8 cellular contexts compared by ENCODE assay signal in the genomic region with DNA sequence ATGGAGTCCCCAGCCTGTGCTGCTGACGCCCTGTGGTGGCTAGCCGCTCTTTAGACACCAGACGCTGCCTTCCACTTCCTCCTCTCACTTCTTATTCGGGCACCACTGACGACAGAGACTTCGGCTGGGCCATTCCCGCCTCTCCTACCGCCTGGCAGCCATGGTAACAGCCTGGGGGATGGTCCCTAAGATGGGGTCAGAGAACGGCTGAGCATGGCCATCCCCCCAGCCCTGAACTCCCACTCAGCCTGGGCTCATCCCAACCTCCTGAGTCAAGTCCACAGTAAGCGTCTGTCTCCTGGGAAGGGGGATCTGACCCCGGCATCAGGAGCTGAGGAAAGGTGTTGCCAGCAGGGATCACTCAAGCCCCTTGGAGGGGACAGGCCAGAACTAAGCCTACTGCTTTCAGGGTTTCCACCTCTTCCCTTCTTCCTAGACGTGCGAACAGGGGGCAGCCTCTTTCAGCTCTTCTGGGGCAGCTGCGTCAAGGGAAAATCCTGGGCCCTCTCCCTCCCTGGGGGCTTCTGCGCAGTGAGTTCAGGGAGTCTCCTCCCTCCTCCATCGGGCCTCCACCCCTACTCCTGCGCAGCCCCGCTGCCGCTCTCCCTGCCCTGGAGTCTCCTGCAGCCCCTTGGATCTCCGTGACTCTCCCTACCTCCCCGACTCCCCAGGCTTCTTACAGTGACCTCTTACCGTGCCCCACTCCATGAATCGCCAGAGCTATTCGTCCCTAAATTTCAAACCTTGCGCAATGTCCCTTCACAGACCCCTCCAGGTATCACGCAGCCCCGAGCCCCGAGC. TPM values are rescaled to one million over a fixed set of nuclear protein-coding genes. Genes with fewer than 3 reads are reported as not detected.
A peak's percentile ranks its signal among the peaks of the same experiment; 100 is the strongest.
DNase-seq lines count a peak whose midpoint lies in the region; FAIRE-seq and TF ChIP-seq lines count a peak whose summit lies in the region.

No MANE protein-coding gene starts in this region.

- no peak overlapping the region for H3K27ac ChIP-seq in colonic mucosa

- H3K4me3 ChIP-seq in H7 (ENCODE audit: insufficient read depth, low read depth, low read length): peak overlapping the region; percentile 51
- H3K4me3 ChIP-seq in colonic mucosa: peak overlapping the region; percentile 58

- TF ChIP-seq CTCF in colonic mucosa (IDR thresholded peaks at IDR 0.05) (no peak), mesothelial cell of epicardium (IDR thresholded peaks at IDR 0.05; ENCODE audit: unreplicated experiment) (no peak)

- H3K27ac Mint-ChIP-seq in mesothelial cell of epicardium: peak overlapping the region; percentile 88

- H3K4me3 Mint-ChIP-seq in mesothelial cell of epicardium: peak overlapping the region; percentile 82

- H3K4me1 ChIP-seq in colonic mucosa: no peaks in the 10 kb centered on the region

- H3K4me1 Mint-ChIP-seq in mesothelial cell of epicardium: peaks cover 30% of the 10 kb centered on the region

- DNase-seq in GM12892 (ENCODE audit: insufficient read length): peak; percentile 61
- DNase-seq in H7: peak; percentile 88
- peak; percentile 46 for DNase-seq in NCI-H69 (lab: John Stamatoyannopoulos, UW)
- DNase-seq in colonic mucosa: peak; percentile 53
- no peak for DNase-seq in mesothelial cell of epicardium (ENCODE audit: low spot score in 2 of 2, unreplicated experiment in 2 of 2)
- no peak for DNase-seq in NCI-H774 (lab: John Stamatoyannopoulos, UW)
- no peak for DNase-seq in NCI-H446 treated with DMSO at 0.1 percent for 48 hours (lab: John Stamatoyannopoulos, UW)
- DNase-seq in DMS114 treated with DMSO at 0.1 percent for 48 hours (lab: John Stamatoyannopoulos, UW; ENCODE audit: unreplicated experiment): no peak

- peak overlapping the region in 1 of 2 donors; percentile 26 for H3K9ac ChIP-seq in colonic mucosa (ENCODE audit: low read depth in 2 of 2, low read length in 2 of 2)

- H3K36me3 ChIP-seq in H7 (replicated peaks; ENCODE audit: control insufficient read depth, insufficient read depth, low read length) (no peaks in the 10 kb centered on the region), colonic mucosa (no peaks in the 10 kb centered on the region)

- peaks cover 43% of the 10 kb centered on the region for H3K27me3 Mint-ChIP-seq in mesothelial cell of epicardium (ENCODE audit: low read depth)

- H3K27me3 ChIP-seq in H7 (ENCODE audit: control insufficient read depth, insufficient read depth, low read length) (peaks cover 46% of the 10 kb centered on the region), colonic mucosa (peaks cover 17% of the 10 kb centered on the region)

- no peaks in the 10 kb centered on the region for H3K9me3 Mint-ChIP-seq in mesothelial cell of epicardium

- intact Hi-C loops in colonic mucosa (cut with DNase I): no loop called here

- no peaks in the 10 kb centered on the region for H3K9me3 ChIP-seq in colonic mucosa

- no peak for FAIRE-seq in GM12892 (lab: Jason Lieb, UNC)

- no peak for TF ChIP-seq POLR2A in GM12892 (IDR thresholded peaks at IDR 0.05; ENCODE audit: low read depth, low read length)

- no peaks in the 10 kb centered on the region for H3K36me3 Mint-ChIP-seq in mesothelial cell of epicardium

RNA-seq across cellular contexts. Expression of a gene that starts 0.6 kb away (rescaled TPM):
- 0.57 TPM for polyA plus RNA-seq in GM12892 (2012; ENCODE audit: missing spikeins)
- 2.2 and 3.6 TPM in 2 replicates for total RNA-seq in H7 (2014; rRNA removed; shearing (Covaris generic))
- total RNA-seq in colonic mucosa (10 to 100 TPM in 1 of 2 donors, 1 to 10 TPM in 1; 5.0 to 15.2 TPM), mesothelial cell of epicardium (20.3 to 24.3 TPM (median 22.0 TPM) in 3 replicates)

RNA-seq across cellular contexts. Expression of a gene that starts 45.1 kb away (rescaled TPM):
- polyA plus RNA-seq in GM12892 (2012; ENCODE audit: missing spikeins): 3.3 TPM
- total RNA-seq in H7 (2014; rRNA removed; shearing (Covaris generic)): 11.8 and 29.6 TPM in 2 replicates
- total RNA-seq in colonic mucosa (10 to 100 TPM; 51.1 to 52.0 TPM), mesothelial cell of epicardium (138 to 141 TPM (median 141 TPM) in 3 replicates)

RNA-seq across cellular contexts. Expression of a gene that starts 54.6 kb away (rescaled TPM):
- polyA plus RNA-seq in GM12892 (2012; ENCODE audit: missing spikeins): 0.42 TPM
- 14.1 and 14.9 TPM in 2 replicates for total RNA-seq in H7 (2014; rRNA removed; shearing (Covaris generic))
- total RNA-seq in colonic mucosa: 10 to 100 TPM; 56.0 to 63.0 TPM
- 31.2 to 31.3 TPM (median 31.2 TPM) in 3 replicates for total RNA-seq in mesothelial cell of epicardium

Comparison
In these comparisons a context has a peak if more than half of its experiments do, and no peak if none do; other contexts are left out.
1. DNase-seq: peak in GM12892 (single experiment), H7 (single experiment), NCI-H69 (single experiment) and colonic mucosa (single experiment); none in mesothelial cell of epicardium (0 of 2), NCI-H774 (single experiment), NCI-H446 treated with DMSO at 0.1 percent for 48 hours (single experiment) and DMS114 treated with DMSO at 0.1 percent for 48 hours (single experiment).